ENCODE assay signal across 8 cellular contexts in genomic region chr2:74392449-74392743, GRCh38. TPM values are rescaled to one million over a fixed set of nuclear protein-coding genes. Genes with fewer than 3 reads are reported as not detected.
DNase-seq lines count a peak whose midpoint lies in the region; ATAC-seq, FAIRE-seq and TF ChIP-seq lines count a peak whose summit lies in the region.

No MANE protein-coding gene starts in this region.

- TF ChIP-seq RAD21 in HepG2 (CRISPR knock-in tag; IDR thresholded peaks at IDR 0.05) = no peak

- DNase-seq in activated naive CD4-positive, alpha-beta T cell treated with anti-CD3 and anti-CD28 coated beads for 36 hours = no peak
- no peak for DNase-seq in activated naive CD4-positive, alpha-beta T cell treated with anti-CD3 and anti-CD28 coated beads, Interleukin-2, amount 50 U/mL, for 16 hours
- DNase-seq in activated CD8-positive, alpha-beta T cell treated with anti-CD3 and anti-CD28 coated beads, Interleukin-2, amount 10 ng/mL, durations not matched to agents 7 days and 5 days = no peak
- DNase-seq in HepG2 (ENCODE audit: low spot score) = no peak
- DNase-seq in midbrain (lab: John Stamatoyannopoulos, UW) = no peak
- DNase-seq in NCI-H524 (lab: John Stamatoyannopoulos, UW) = no peak

- BruUV-seq in HepG2 (replicated peaks; lab: Mats Ljungman, UMichigan) = no TSS peak

- H3K27me3 ChIP-seq in HepG2 (ENCODE audit: control insufficient read depth in 1 of 2, insufficient read depth in 2 of 2, low read length in 2 of 2) (peaks cover 0 to 4% of the 10 kb centered on the region in 2 experiments; a peak in 2 of 5 replicates), subcutaneous abdominal adipose tissue (ENCODE audit: control insufficient read depth in 5 of 5, insufficient read depth in 4 of 5, low read length in 5 of 5) (peaks cover 0 to 3% (median 0%) of the 10 kb centered on the region in 5 donors)

- no peak for TF ChIP-seq POLR2A in HepG2 (IDR thresholded peaks at IDR 0.05; ENCODE audit: insufficient read depth in 1 of 2, low read depth in 2 of 2, low read length in 2 of 2)

- peaks cover 4% of the 10 kb centered on the region for H3K4me1 Mint-ChIP-seq in activated naive CD4-positive, alpha-beta T cell treated with anti-CD3 and anti-CD28 coated beads for 36 hours (ENCODE audit: low read depth)
- H3K4me1 Mint-ChIP-seq in activated CD8-positive, alpha-beta T cell treated with anti-CD3 and anti-CD28 coated beads, Interleukin-2, amount 10 ng/mL, durations not matched to agents 7 days and 5 days (ENCODE audit: low read depth) = peaks cover 7% of the 10 kb centered on the region

- no peak for FAIRE-seq in HepG2 (lab: Jason Lieb, UNC)

- H3K36me3 Mint-ChIP-seq in activated naive CD4-positive, alpha-beta T cell treated with anti-CD3 and anti-CD28 coated beads for 36 hours (ENCODE audit: low read depth) = peaks cover 2% of the 10 kb centered on the region
- H3K36me3 Mint-ChIP-seq in activated CD8-positive, alpha-beta T cell treated with anti-CD3 and anti-CD28 coated beads, Interleukin-2, amount 10 ng/mL, durations not matched to agents 7 days and 5 days (ENCODE audit: low read depth) = no peaks in the 10 kb centered on the region

- no peaks in the 10 kb centered on the region for H3K9me3 Mint-ChIP-seq in activated naive CD4-positive, alpha-beta T cell treated with anti-CD3 and anti-CD28 coated beads for 36 hours
- no peaks in the 10 kb centered on the region for H3K9me3 Mint-ChIP-seq in activated CD8-positive, alpha-beta T cell treated with anti-CD3 and anti-CD28 coated beads, Interleukin-2, amount 10 ng/mL, durations not matched to agents 7 days and 5 days (ENCODE audit: insufficient read depth)

- TF ChIP-seq CTCF in HepG2 (CRISPR knock-in tag; IDR thresholded peaks at IDR 0.05) = no peak

- H3K4me1 ChIP-seq in HepG2 (ENCODE audit: insufficient read depth, low read length) (peaks cover 49% of the 10 kb centered on the region), subcutaneous abdominal adipose tissue (ENCODE audit: control insufficient read depth in 5 of 5, insufficient read depth in 5 of 5, low read length in 5 of 5) (peaks cover 6 to 38% (median 26%) of the 10 kb centered on the region in 5 donors)

- H3K36me3 ChIP-seq in HepG2 (replicated peaks in 1 of 2; ENCODE audit: control insufficient read depth in 1 of 2, insufficient read depth in 2 of 2, low read length in 2 of 2) (no peaks in the 10 kb centered on the region; a peak in 2 of 5 replicates), subcutaneous abdominal adipose tissue (ENCODE audit: control insufficient read depth in 5 of 5, insufficient read depth in 5 of 5, low read length in 5 of 5) (no peaks in the 10 kb centered on the region)

- in situ Hi-C loops in HepG2 (cut with HindIII; ENCODE audit: extremely low pct_ligation_motif_present, low pct_unique_long_range_greater_than_20kb) = no loop called here

- intact Hi-C loops in activated naive CD4-positive, alpha-beta T cell treated with anti-CD3 and anti-CD28 coated beads for 36 hours (cut with micrococcal nuclease) = loop anchor here (1.0 to 10.0 kb wide), 11 partner anchors 29 to 460 kb away; partner anchors contain the start of genes AUP1, BOLA3, C2orf81 and HK2
- intact Hi-C loops in HepG2 (cut with micrococcal nuclease; ENCODE audit: unreplicated experiment) = loop anchor here (1.0 to 5.0 kb wide), 3 partner anchors 48 to 125 kb away; no protein-coding TSS in a partner anchor

- CTCF ChIA-PET in activated naive CD4-positive, alpha-beta T cell treated with anti-CD3 and anti-CD28 coated beads for 36 hours (lab: Charles Lee) = interaction anchor here (0.7 to 2.6 kb wide), 10 partner anchors 9 to 143 kb away, joined by 3 to 14 read pairs (median 6); partner anchors contain the start of genes C2orf81, WBP1 and WDR54
- CTCF ChIA-PET in activated CD8-positive, alpha-beta T cell treated with anti-CD3 and anti-CD28 coated beads, Interleukin-2, amount 10 ng/mL, durations not matched to agents 7 days and 5 days (lab: Charles Lee) = interaction anchor here (0.6 to 3.5 kb wide), 22 partner anchors 8 to 569 kb away, joined by 3 to 35 read pairs (median 4); partner anchors contain the start of genes HK2 and MTHFD2
- CTCF ChIA-PET in HepG2 (lab: Yijun Ruan, JAX; ENCODE audit: low intra/inter-chr PET ratio, low total read pairs) = interaction anchor here (0.7 to 1.5 kb wide), 3 partner anchors 9 to 142 kb away, joined by 4 to 6 read pairs (median 4); no protein-coding TSS in a partner anchor

- POLR2A ChIA-PET in activated CD8-positive, alpha-beta T cell treated with anti-CD3 and anti-CD28 coated beads, Interleukin-2, amount 10 ng/mL, durations not matched to agents 7 days and 5 days (lab: Charles Lee) = interaction anchor here (0.7 to 1.7 kb wide), 5 partner anchors 10 to 564 kb away, joined by 3 to 7 read pairs (median 5); partner anchors contain the start of genes C2orf81, MOB1A, STAMBP and WDR54
- POLR2A ChIA-PET in HepG2 (lab: Yijun Ruan, JAX) = interaction anchor here (0.6 to 3.8 kb wide), 16 partner anchors 9 to 631 kb away, joined by 3 to 38 read pairs (median 6); partner anchors contain the start of genes AUP1, HTRA2, INO80B and MOB1A

- 21% methylated on average over 13 of the region's 13 CpGs for WGBS in HepG2 (ENCODE audit: low lambda C conversion rate)

- H3K9me3 ChIP-seq in HepG2 (ENCODE audit: low read length) (no peaks in the 10 kb centered on the region), subcutaneous abdominal adipose tissue (ENCODE audit: control insufficient read depth in 5 of 5, low read length in 5 of 5) (no peaks in the 10 kb centered on the region)

- no peak overlapping the region for H3K27ac Mint-ChIP-seq in activated naive CD4-positive, alpha-beta T cell treated with anti-CD3 and anti-CD28 coated beads for 36 hours
- peak overlapping the region; percentile 18 for H3K27ac Mint-ChIP-seq in activated CD8-positive, alpha-beta T cell treated with anti-CD3 and anti-CD28 coated beads, Interleukin-2, amount 10 ng/mL, durations not matched to agents 7 days and 5 days

- H3K9ac ChIP-seq in HepG2 (ENCODE audit: insufficient read depth, low read depth, low read length) (peak overlapping the region; percentile 94), subcutaneous abdominal adipose tissue (ENCODE audit: low read length in 5 of 5) (peak overlapping the region in 1 of 5 donors; percentile 92)

- peaks cover 41% of the 10 kb centered on the region for H3K79me2 ChIP-seq in HepG2 (ENCODE audit: insufficient read depth, low read length)

- no peak for TF ChIP-seq EP300 in HepG2 (IDR thresholded peaks at IDR 0.05; ENCODE audit: low read depth in 2 of 2, low read length in 2 of 2)
- TF ChIP-seq EP300 in HepG2 (CRISPR knock-in tag; IDR thresholded peaks at IDR 0.05; ENCODE audit: borderline replicate concordance) = no peak

- H3K4me3 Mint-ChIP-seq in activated naive CD4-positive, alpha-beta T cell treated with anti-CD3 and anti-CD28 coated beads for 36 hours = peak overlapping the region; percentile 92
- H3K4me3 Mint-ChIP-seq in activated CD8-positive, alpha-beta T cell treated with anti-CD3 and anti-CD28 coated beads, Interleukin-2, amount 10 ng/mL, durations not matched to agents 7 days and 5 days = no peak overlapping the region

- H3K4me3 ChIP-seq in HepG2 (replicated peaks in 1 of 3; ENCODE audit: insufficient read depth in 1 of 3, low read depth in 2 of 3, low read length in 3 of 3) = peak overlapping the region; percentile 82 to 98 (median 84)
- peak overlapping the region in 4 of 5 donors; percentile 71 to 94 (median 90) for H3K4me3 ChIP-seq in subcutaneous abdominal adipose tissue (ENCODE audit: low read depth in 1 of 5, low read length in 5 of 5)

- no peak overlapping the region for H3K27ac ChIP-seq in HepG2 (ENCODE audit: extremely low read length, insufficient read depth, low read length)
- no peak overlapping the region for H3K27ac ChIP-seq in subcutaneous abdominal adipose tissue (ENCODE audit: low read depth, low read length)

- H3K4me2 ChIP-seq in HepG2 (ENCODE audit: low read depth, low read length) = peak overlapping the region; percentile 96

- H4K20me1 ChIP-seq in HepG2 (ENCODE audit: insufficient read depth, low read length) = no peaks in the 10 kb centered on the region

- peak overlapping the region; percentile 87 for H2AFZ ChIP-seq in HepG2 (ENCODE audit: low read length)

- no peaks in the 10 kb centered on the region for H3K27me3 Mint-ChIP-seq in activated naive CD4-positive, alpha-beta T cell treated with anti-CD3 and anti-CD28 coated beads for 36 hours (ENCODE audit: low read depth)
- peaks cover 6% of the 10 kb centered on the region for H3K27me3 Mint-ChIP-seq in activated CD8-positive, alpha-beta T cell treated with anti-CD3 and anti-CD28 coated beads, Interleukin-2, amount 10 ng/mL, durations not matched to agents 7 days and 5 days (ENCODE audit: low read depth)

- ATAC-seq in activated CD8-positive, alpha-beta T cell treated with anti-CD3 and anti-CD28 coated beads, Interleukin-2, amount 10 ng/mL, durations not matched to agents 7 days and 5 days = no peak
- no peak for ATAC-seq in HepG2
- no peak for ATAC-seq in HG03175 (IDR thresholded peaks at IDR 0.05; ENCODE audit: unreplicated experiment)

RNA-seq across cellular contexts. Expression of gene DCTN1, which starts 12.3 kb away (rescaled TPM):
- total RNA-seq in activated naive CD4-positive, alpha-beta T cell treated with anti-CD3 and anti-CD28 coated beads for 36 hours = 10 to 100 TPM; 54.0 to 61.7 TPM
- total RNA-seq in activated CD8-positive, alpha-beta T cell treated with anti-CD3 and anti-CD28 coated beads, Interleukin-2, amount 10 ng/mL, durations not matched to agents 7 days and 5 days = 100 to 1,000 TPM; 112 to 115 TPM
- 109 and 122 TPM in 2 replicates for total RNA-seq in HepG2 (2016; rRNA removed; fragmentation: Illumina TruSeq; extraction: Trizol)
- total RNA-seq in HepG2 (2016; cell fraction: cytosol; rRNA removed; fragmentation: Illumina TruSeq; extraction: Trizol; ENCODE audit: low read depth) = 7.7 and 11.2 TPM in 2 replicates
- total RNA-seq in HepG2 (2016; cell fraction: insoluble cytoplasmic fraction; rRNA removed; fragmentation: Illumina TruSeq; extraction: Trizol) = 94.1 and 122 TPM in 2 replicates
- 18.0 and 20.5 TPM in 2 replicates for total RNA-seq in HepG2 (2016; cell fraction: membrane; rRNA removed; fragmentation: Illumina TruSeq; extraction: Trizol)
- total RNA-seq in HepG2 (2016; cell fraction: nucleus; rRNA removed; fragmentation: Illumina TruSeq; extraction: Trizol) = 55.1 and 60.1 TPM in 2 replicates
- polyA plus RNA-seq in HepG2 (2011; rRNA removed) = 73.2 and 82.4 TPM in 2 replicates
- 54.6 and 71.3 TPM in 2 replicates for polyA plus RNA-seq in HepG2 (2011; cell fraction: cytosol; rRNA removed)
- polyA plus RNA-seq in HepG2 (2011; cell fraction: nucleus; rRNA removed) = 141 and 144 TPM in 2 replicates
- polyA plus RNA-seq in HepG2 (2012) = 72.2 and 76.7 TPM in 2 replicates
- polyA plus RNA-seq in HepG2 (2016; cell fraction: cytosol; fragmentation: Illumina TruSeq; extraction: Trizol; ENCODE audit: low read depth) = 8.1 and 9.5 TPM in 2 replicates
- polyA plus RNA-seq in HepG2 (2016; cell fraction: insoluble cytoplasmic fraction; fragmentation: Illumina TruSeq; extraction: Trizol; ENCODE audit: low read depth) = 106 and 136 TPM in 2 replicates
- 20.1 and 26.0 TPM in 2 replicates for polyA plus RNA-seq in HepG2 (2016; cell fraction: membrane; fragmentation: Illumina TruSeq; extraction: Trizol; ENCODE audit: low read depth)
- 119 and 130 TPM in 2 replicates for polyA plus RNA-seq in HepG2 (2016; cell fraction: nucleus; fragmentation: Illumina TruSeq; extraction: Trizol; ENCODE audit: insufficient read depth, low read depth)
- polyA minus RNA-seq in HepG2 (2011; rRNA and poly(A)+ RNA removed; ENCODE audit: low replicate concordance) = 266 and 308 TPM in 2 replicates
- 81.1 and 87.7 TPM in 2 replicates for polyA minus RNA-seq in HepG2 (2011; cell fraction: cytosol; rRNA and poly(A)+ RNA removed)
- 62.1 and 69.7 TPM in 2 replicates for polyA minus RNA-seq in HepG2 (2011; cell fraction: nucleus; rRNA and poly(A)+ RNA removed)

RNA-seq across cellular contexts. Expression of gene C2orf81, which starts 29.0 kb away (rescaled TPM):
- total RNA-seq in activated naive CD4-positive, alpha-beta T cell treated with anti-CD3 and anti-CD28 coated beads for 36 hours = 1 to 10 TPM; 2.6 to 3.4 TPM
- total RNA-seq in activated CD8-positive, alpha-beta T cell treated with anti-CD3 and anti-CD28 coated beads, Interleukin-2, amount 10 ng/mL, durations not matched to agents 7 days and 5 days = 1 to 10 TPM; 1.5 TPM
- total RNA-seq in HepG2 (2016; rRNA removed; fragmentation: Illumina TruSeq; extraction: Trizol) = 0.13 and 0.15 TPM in 2 replicates
- total RNA-seq in HepG2 (2016; cell fraction: cytosol; rRNA removed; fragmentation: Illumina TruSeq; extraction: Trizol; ENCODE audit: low read depth) = not detected in 2 replicates
- 0.09 TPM in 1 of 2 replicates, not detected in the other for total RNA-seq in HepG2 (2016; cell fraction: insoluble cytoplasmic fraction; rRNA removed; fragmentation: Illumina TruSeq; extraction: Trizol)
- total RNA-seq in HepG2 (2016; cell fraction: membrane; rRNA removed; fragmentation: Illumina TruSeq; extraction: Trizol) = not detected in 2 replicates
- total RNA-seq in HepG2 (2016; cell fraction: nucleus; rRNA removed; fragmentation: Illumina TruSeq; extraction: Trizol) = 0.16 TPM in 1 of 2 replicates, not detected in the other
- polyA plus RNA-seq in HepG2 (2011; rRNA removed) = 0.05 and 0.17 TPM in 2 replicates
- polyA plus RNA-seq in HepG2 (2011; cell fraction: cytosol; rRNA removed) = 0.12 and 0.13 TPM in 2 replicates
- 0.21 TPM in 2 replicates for polyA plus RNA-seq in HepG2 (2011; cell fraction: nucleus; rRNA removed)
- 0.13 TPM in 1 of 2 replicates, not detected in the other for polyA plus RNA-seq in HepG2 (2012)
- polyA plus RNA-seq in HepG2 (2016; cell fraction: cytosol; fragmentation: Illumina TruSeq; extraction: Trizol; ENCODE audit: low read depth) = not detected in 2 replicates
- polyA plus RNA-seq in HepG2 (2016; cell fraction: insoluble cytoplasmic fraction; fragmentation: Illumina TruSeq; extraction: Trizol; ENCODE audit: low read depth) = 0.16 TPM in 1 of 2 replicates, not detected in the other
- polyA plus RNA-seq in HepG2 (2016; cell fraction: membrane; fragmentation: Illumina TruSeq; extraction: Trizol; ENCODE audit: low read depth) = 0.24 and 0.29 TPM in 2 replicates
- polyA plus RNA-seq in HepG2 (2016; cell fraction: nucleus; fragmentation: Illumina TruSeq; extraction: Trizol; ENCODE audit: insufficient read depth, low read depth) = 0.35 TPM in 1 of 2 replicates, not detected in the other
- polyA minus RNA-seq in HepG2 (2011; rRNA and poly(A)+ RNA removed; ENCODE audit: low replicate concordance) = 0.49 and 0.58 TPM in 2 replicates
- polyA minus RNA-seq in HepG2 (2011; cell fraction: cytosol; rRNA and poly(A)+ RNA removed) = not detected in 2 replicates
- not detected in 2 replicates for polyA minus RNA-seq in HepG2 (2011; cell fraction: nucleus; rRNA and poly(A)+ RNA removed)

RNA-seq across cellular contexts. Expression of gene WDR54, which starts 29.1 kb away (rescaled TPM):
- 10 to 100 TPM; 67.2 to 70.8 TPM for total RNA-seq in activated naive CD4-positive, alpha-beta T cell treated with anti-CD3 and anti-CD28 coated beads for 36 hours
- 10 to 100 TPM; 93.7 to 96.9 TPM for total RNA-seq in activated CD8-positive, alpha-beta T cell treated with anti-CD3 and anti-CD28 coated beads, Interleukin-2, amount 10 ng/mL, durations not matched to agents 7 days and 5 days
- 1.3 and 2.0 TPM in 2 replicates for total RNA-seq in HepG2 (2016; rRNA removed; fragmentation: Illumina TruSeq; extraction: Trizol)
- 1.5 TPM in 2 replicates for total RNA-seq in HepG2 (2016; cell fraction: cytosol; rRNA removed; fragmentation: Illumina TruSeq; extraction: Trizol; ENCODE audit: low read depth)
- 1.4 and 1.6 TPM in 2 replicates for total RNA-seq in HepG2 (2016; cell fraction: insoluble cytoplasmic fraction; rRNA removed; fragmentation: Illumina TruSeq; extraction: Trizol)
- 1.1 and 1.4 TPM in 2 replicates for total RNA-seq in HepG2 (2016; cell fraction: membrane; rRNA removed; fragmentation: Illumina TruSeq; extraction: Trizol)
- 0.66 and 2.7 TPM in 2 replicates for total RNA-seq in HepG2 (2016; cell fraction: nucleus; rRNA removed; fragmentation: Illumina TruSeq; extraction: Trizol)
- 12.4 and 17.3 TPM in 2 replicates for polyA plus RNA-seq in HepG2 (2011; rRNA removed)
- 12.3 and 28.2 TPM in 2 replicates for polyA plus RNA-seq in HepG2 (2011; cell fraction: cytosol; rRNA removed)
- polyA plus RNA-seq in HepG2 (2011; cell fraction: nucleus; rRNA removed) = 15.9 and 19.2 TPM in 2 replicates
- polyA plus RNA-seq in HepG2 (2012) = 12.9 and 25.5 TPM in 2 replicates
- 1.2 and 1.3 TPM in 2 replicates for polyA plus RNA-seq in HepG2 (2016; cell fraction: cytosol; fragmentation: Illumina TruSeq; extraction: Trizol; ENCODE audit: low read depth)
- 1.2 TPM in 2 replicates for polyA plus RNA-seq in HepG2 (2016; cell fraction: insoluble cytoplasmic fraction; fragmentation: Illumina TruSeq; extraction: Trizol; ENCODE audit: low read depth)
- polyA plus RNA-seq in HepG2 (2016; cell fraction: membrane; fragmentation: Illumina TruSeq; extraction: Trizol; ENCODE audit: low read depth) = 0.55 and 1.1 TPM in 2 replicates
- polyA plus RNA-seq in HepG2 (2016; cell fraction: nucleus; fragmentation: Illumina TruSeq; extraction: Trizol; ENCODE audit: insufficient read depth, low read depth) = 1.7 and 1.8 TPM in 2 replicates
- 40.5 and 150 TPM in 2 replicates for polyA minus RNA-seq in HepG2 (2011; rRNA and poly(A)+ RNA removed; ENCODE audit: low replicate concordance)
- 4.6 and 10.5 TPM in 2 replicates for polyA minus RNA-seq in HepG2 (2011; cell fraction: cytosol; rRNA and poly(A)+ RNA removed)
- polyA minus RNA-seq in HepG2 (2011; cell fraction: nucleus; rRNA and poly(A)+ RNA removed) = 2.7 and 4.5 TPM in 2 replicates

RNA-seq across cellular contexts. Expression of gene SLC4A5, which starts 49.2 kb away (rescaled TPM):
- total RNA-seq in activated naive CD4-positive, alpha-beta T cell treated with anti-CD3 and anti-CD28 coated beads for 36 hours = 1 to 10 TPM; 1.1 to 2.3 TPM
- total RNA-seq in activated CD8-positive, alpha-beta T cell treated with anti-CD3 and anti-CD28 coated beads, Interleukin-2, amount 10 ng/mL, durations not matched to agents 7 days and 5 days = 1 to 10 TPM; 1.6 to 2.8 TPM
- total RNA-seq in HepG2 (2016; rRNA removed; fragmentation: Illumina TruSeq; extraction: Trizol) = 0.25 TPM in 1 of 2 replicates, not detected in the other
- not detected in 2 replicates for total RNA-seq in HepG2 (2016; cell fraction: cytosol; rRNA removed; fragmentation: Illumina TruSeq; extraction: Trizol; ENCODE audit: low read depth)
- 0.09 TPM in 1 of 2 replicates, not detected in the other for total RNA-seq in HepG2 (2016; cell fraction: insoluble cytoplasmic fraction; rRNA removed; fragmentation: Illumina TruSeq; extraction: Trizol)
- not detected in 2 replicates for total RNA-seq in HepG2 (2016; cell fraction: membrane; rRNA removed; fragmentation: Illumina TruSeq; extraction: Trizol)
- 0.34 and 0.53 TPM in 2 replicates for total RNA-seq in HepG2 (2016; cell fraction: nucleus; rRNA removed; fragmentation: Illumina TruSeq; extraction: Trizol)
- polyA plus RNA-seq in HepG2 (2011; rRNA removed) = 0.50 and 0.51 TPM in 2 replicates
- 0.01 TPM in 1 of 2 replicates, not detected in the other for polyA plus RNA-seq in HepG2 (2011; cell fraction: cytosol; rRNA removed)
- polyA plus RNA-seq in HepG2 (2011; cell fraction: nucleus; rRNA removed) = 0.14 and 0.74 TPM in 2 replicates
- 0.74 and 0.93 TPM in 2 replicates for polyA plus RNA-seq in HepG2 (2012)
- not detected in 2 replicates for polyA plus RNA-seq in HepG2 (2016; cell fraction: cytosol; fragmentation: Illumina TruSeq; extraction: Trizol; ENCODE audit: low read depth)
- polyA plus RNA-seq in HepG2 (2016; cell fraction: insoluble cytoplasmic fraction; fragmentation: Illumina TruSeq; extraction: Trizol; ENCODE audit: low read depth) = 0.49 TPM in 1 of 2 replicates, not detected in the other
- polyA plus RNA-seq in HepG2 (2016; cell fraction: membrane; fragmentation: Illumina TruSeq; extraction: Trizol; ENCODE audit: low read depth) = not detected in 2 replicates
- 0.30 and 1.1 TPM in 2 replicates for polyA plus RNA-seq in HepG2 (2016; cell fraction: nucleus; fragmentation: Illumina TruSeq; extraction: Trizol; ENCODE audit: insufficient read depth, low read depth)
- polyA minus RNA-seq in HepG2 (2011; rRNA and poly(A)+ RNA removed; ENCODE audit: low replicate concordance) = 0.26 and 0.56 TPM in 2 replicates
- 0.09 TPM in 1 of 2 replicates, not detected in the other for polyA minus RNA-seq in HepG2 (2011; cell fraction: cytosol; rRNA and poly(A)+ RNA removed)
- polyA minus RNA-seq in HepG2 (2011; cell fraction: nucleus; rRNA and poly(A)+ RNA removed) = 1.0 and 1.1 TPM in 2 replicates

RNA-seq across cellular contexts. Expression of gene RTKN, which starts 49.3 kb away (rescaled TPM):
- total RNA-seq in activated naive CD4-positive, alpha-beta T cell treated with anti-CD3 and anti-CD28 coated beads for 36 hours = 1 to 10 TPM in 1 of 2 experiments, under 1 TPM in 1; 0.95 to 1.6 TPM
- total RNA-seq in activated CD8-positive, alpha-beta T cell treated with anti-CD3 and anti-CD28 coated beads, Interleukin-2, amount 10 ng/mL, durations not matched to agents 7 days and 5 days = under 1 TPM; 0.37 to 0.57 TPM
- 107 and 159 TPM in 2 replicates for total RNA-seq in HepG2 (2016; rRNA removed; fragmentation: Illumina TruSeq; extraction: Trizol)
- 32.3 and 32.8 TPM in 2 replicates for total RNA-seq in HepG2 (2016; cell fraction: cytosol; rRNA removed; fragmentation: Illumina TruSeq; extraction: Trizol; ENCODE audit: low read depth)
- 92.8 and 167 TPM in 2 replicates for total RNA-seq in HepG2 (2016; cell fraction: insoluble cytoplasmic fraction; rRNA removed; fragmentation: Illumina TruSeq; extraction: Trizol)
- total RNA-seq in HepG2 (2016; cell fraction: membrane; rRNA removed; fragmentation: Illumina TruSeq; extraction: Trizol) = 71.3 and 83.2 TPM in 2 replicates
- 134 and 147 TPM in 2 replicates for total RNA-seq in HepG2 (2016; cell fraction: nucleus; rRNA removed; fragmentation: Illumina TruSeq; extraction: Trizol)
- polyA plus RNA-seq in HepG2 (2011; rRNA removed) = 166 and 187 TPM in 2 replicates
- 105 and 146 TPM in 2 replicates for polyA plus RNA-seq in HepG2 (2011; cell fraction: cytosol; rRNA removed)
- polyA plus RNA-seq in HepG2 (2011; cell fraction: nucleus; rRNA removed) = 693 and 745 TPM in 2 replicates
- 111 and 123 TPM in 2 replicates for polyA plus RNA-seq in HepG2 (2012)
- polyA plus RNA-seq in HepG2 (2016; cell fraction: cytosol; fragmentation: Illumina TruSeq; extraction: Trizol; ENCODE audit: low read depth) = 19.8 and 20.3 TPM in 2 replicates
- polyA plus RNA-seq in HepG2 (2016; cell fraction: insoluble cytoplasmic fraction; fragmentation: Illumina TruSeq; extraction: Trizol; ENCODE audit: low read depth) = 106 and 117 TPM in 2 replicates
- polyA plus RNA-seq in HepG2 (2016; cell fraction: membrane; fragmentation: Illumina TruSeq; extraction: Trizol; ENCODE audit: low read depth) = 48.0 and 54.9 TPM in 2 replicates
- 311 and 321 TPM in 2 replicates for polyA plus RNA-seq in HepG2 (2016; cell fraction: nucleus; fragmentation: Illumina TruSeq; extraction: Trizol; ENCODE audit: insufficient read depth, low read depth)
- 14.0 and 202 TPM in 2 replicates for polyA minus RNA-seq in HepG2 (2011; rRNA and poly(A)+ RNA removed; ENCODE audit: low replicate concordance)
- polyA minus RNA-seq in HepG2 (2011; cell fraction: cytosol; rRNA and poly(A)+ RNA removed) = 51.2 and 66.4 TPM in 2 replicates
- 211 and 223 TPM in 2 replicates for polyA minus RNA-seq in HepG2 (2011; cell fraction: nucleus; rRNA and poly(A)+ RNA removed)

Comparison
In these comparisons a context has a peak if more than half of its experiments do, and no peak if none do; other contexts are left out.
1. RNA of gene WDR54, which starts 29.1 kb away (total RNA-seq): 93.7 to 96.9 TPM in activated CD8-positive, alpha-beta T cell treated with anti-CD3 and anti-CD28 coated beads, Interleukin-2, amount 10 ng/mL, durations not matched to agents 7 days and 5 days and 67.2 to 70.8 TPM in activated naive CD4-positive, alpha-beta T cell treated with anti-CD3 and anti-CD28 coated beads for 36 hours; 0.66 to 2.7 TPM in HepG2; every median in the first group is over 10 times any median in the second.